ENCODE assay signal across 19 cellular contexts in genomic region chr1:78419309-78419708, GRCh38.
A peak's percentile ranks its signal among the peaks of the same experiment; 100 is the strongest.
DNase-seq lines count a peak whose midpoint lies in the region; ATAC-seq and TF ChIP-seq lines count a peak whose summit lies in the region.
"Had no signal": no experiment of that assay in that cellular context is flagged by ENCODE, and none has a peak within 500 bp of the region (broad histone marks: within the 10 kb centered on the region; RNA-seq: fewer than 3 reads in every experiment).

No MANE protein-coding gene starts in this region.

- WGBS in mesenchymal stem cell: 80% methylated on average over 1 of the region's 3 CpGs
- 56 to 67% (median 57%) methylated on average over 3 of the region's 3 CpGs for WGBS in ovary, 3 donors

- intact Hi-C loops in ovary (cut with DNase I): no loop called here

- TF ChIP-seq POLR2A in ovary (IDR thresholded peaks at IDR 0.05): no peak

- no peak for ATAC-seq in HG03108 (IDR thresholded peaks at IDR 0.05; ENCODE audit: unreplicated experiment)
- ATAC-seq: activated T-cell treated with anti-CD3 and anti-CD28 coated beads, Interleukin-2, amount 50 U/mL, for 72 hours; natural killer cell; Panc1 had no signal

- H3K4ac ChIP-seq in mesenchymal stem cell (ENCODE audit: low read depth in 1 of 2, low read length in 2 of 2): no peak overlapping the region

- TF ChIP-seq CTCF in AG10803 (conservative IDR thresholded peaks at IDR 0.05; ENCODE audit: low read length) (no peak), ovary (IDR thresholded peaks at IDR 0.05) (no peak), GM10248 (IDR thresholded peaks at IDR 0.05; ENCODE audit: control extremely low read depth, extremely low read depth, low read depth, missing control alignments) (no peak)

- H3K18ac ChIP-seq in mesenchymal stem cell (ENCODE audit: low read depth in 1 of 2, low read length in 2 of 2): no peak overlapping the region

- H2BK120ac ChIP-seq in mesenchymal stem cell (ENCODE audit: low read depth, low read length): no peak overlapping the region

- no peak overlapping the region for H3K14ac ChIP-seq in mesenchymal stem cell (ENCODE audit: low read length in 2 of 2)

- H3K9me3 ChIP-seq in mesenchymal stem cell (ENCODE audit: control insufficient read depth, low read length) (no peaks in the 10 kb centered on the region), ovary (no peaks in the 10 kb centered on the region)
- H3K9me3 ChIP-seq: vagina had no signal

- POLR2A ChIA-PET in GM10248 (lab: Yijun Ruan, JAX): no interaction called here

- no peak overlapping the region for H2BK5ac ChIP-seq in mesenchymal stem cell (ENCODE audit: low read depth, low read length, poor library complexity, severe bottlenecking)

- H2BK12ac ChIP-seq in mesenchymal stem cell (ENCODE audit: low read length in 2 of 2): no peak overlapping the region

- peak overlapping the region; percentile 88 for H3K9ac ChIP-seq in mesenchymal stem cell (ENCODE audit: low read length)

- H4K91ac ChIP-seq in mesenchymal stem cell (ENCODE audit: low read length): no peak overlapping the region

- H3K4me3 ChIP-seq in AG10803 (ENCODE audit: low read length): peak overlapping the region; percentile 7
- peak overlapping the region in 1 of 2 experiments; percentile 62 for H3K4me3 ChIP-seq in mesenchymal stem cell (ENCODE audit: insufficient read depth in 1 of 2, low read depth in 1 of 2, low read length in 2 of 2)
- no peak overlapping the region for H3K4me3 ChIP-seq in ovary
- H3K4me3 ChIP-seq: vagina had no signal

- H3K23ac ChIP-seq in mesenchymal stem cell (ENCODE audit: low read length in 2 of 2): no peak overlapping the region

- no peak overlapping the region for H2AK5ac ChIP-seq in mesenchymal stem cell (ENCODE audit: low read length, severe bottlenecking)

- no peak overlapping the region for H4K8ac ChIP-seq in mesenchymal stem cell (ENCODE audit: low read length)

- no peaks in the 10 kb centered on the region for H3K36me3 ChIP-seq in mesenchymal stem cell (ENCODE audit: control insufficient read depth in 1 of 2, insufficient read depth in 2 of 2, low read depth in 1 of 2, low read length in 2 of 2)
- no peaks in the 10 kb centered on the region for H3K36me3 ChIP-seq in ovary
- H3K36me3 ChIP-seq: vagina had no signal

- no peak for TF ChIP-seq EP300 in ovary (IDR thresholded peaks at IDR 0.05)

- H3K27me3 ChIP-seq in mesenchymal stem cell (ENCODE audit: control insufficient read depth in 1 of 2, insufficient read depth in 1 of 2, low read length in 2 of 2) (peaks cover 0 to 5% of the 10 kb centered on the region in 2 experiments), ovary (no peaks in the 10 kb centered on the region)
- H3K27me3 ChIP-seq: vagina had no signal

- H3K4me1 ChIP-seq in mesenchymal stem cell (ENCODE audit: control insufficient read depth, insufficient read depth, low read depth, low read length) (no peaks in the 10 kb centered on the region), ovary (ENCODE audit: insufficient read depth) (no peaks in the 10 kb centered on the region)
- H3K4me1 ChIP-seq: vagina had no signal

- no peak overlapping the region for H3K4me2 ChIP-seq in mesenchymal stem cell (ENCODE audit: low read length, poor library complexity, severe bottlenecking)

- peak; percentile 96 for DNase-seq in AG10803 (ENCODE audit: low read depth)
- DNase-seq in LHCN-M2 (ENCODE audit: low read depth): peak; percentile 38
- peak; percentile 35 for DNase-seq in astrocyte of the hippocampus (ENCODE audit: low read depth, low spot score)
- DNase-seq in mesenchymal stem cell: no peak
- no peak for DNase-seq in NCI-H748 (lab: John Stamatoyannopoulos, UW; ENCODE audit: unreplicated experiment)
- no peak for DNase-seq in ovary
- no peak for DNase-seq in GM10248 (ENCODE audit: extremely low spot score)
- DNase-seq: activated CD4-positive, alpha-beta memory T cell treated with anti-CD3 and anti-CD28 coated beads for 36 hours; activated naive CD8-positive, alpha-beta T cell treated with anti-CD3 and anti-CD28 coated beads, Interleukin-2, amount 10 ng/mL, durations not matched to agents 7 days and 5 days; activated T-cell treated with anti-CD3 and anti-CD28 coated beads, Interleukin-2, amount 50 U/mL, for 72 hours; cerebellar nuclear complex; mammary epithelial cell; natural killer cell; NCI-H2029; NCI-H524; stimulated activated naive CD4-positive, alpha-beta T cell had no signal

- no peak overlapping the region for H2BK15ac ChIP-seq in mesenchymal stem cell (ENCODE audit: low read depth, poor library complexity, severe bottlenecking)

- CTCF ChIA-PET in GM10248 (lab: Yijun Ruan, JAX): no interaction called here

- H3K27ac ChIP-seq in mesenchymal stem cell (ENCODE audit: low read length, poor library complexity, severe bottlenecking) (no peak overlapping the region), ovary (no peak overlapping the region)
- H3K27ac ChIP-seq: vagina had no signal

- no peak overlapping the region for H2AFZ ChIP-seq in mesenchymal stem cell (ENCODE audit: low read depth, low read length)

- no peaks in the 10 kb centered on the region for H3K79me1 ChIP-seq in mesenchymal stem cell (replicated peaks; ENCODE audit: low read length, poor library complexity, severe bottlenecking)

Comparison
In these comparisons a context has a peak if more than half of its experiments do, and no peak if none do; other contexts are left out.
1. DNase-seq: peak in AG10803 (single experiment), LHCN-M2 (single experiment) and astrocyte of the hippocampus (single experiment); none in mesenchymal stem cell (single experiment), NCI-H748 (single experiment), ovary (0 of 5) and GM10248 (single experiment).